Comparison of ENCODE assay signal across 19 cellular contexts in genomic region chr3:100988080-100988479, GRCh38. TPM values are rescaled to one million over a fixed set of nuclear protein-coding genes. Genes with fewer than 3 reads are reported as not detected.
"Had no signal": no experiment of that assay in that cellular context is flagged by ENCODE, and none has a peak within 500 bp of the region (broad histone marks: within the 10 kb centered on the region; RNA-seq: fewer than 3 reads in every experiment).

No MANE protein-coding gene starts in this region.

- H3K4me1 ChIP-seq: ascending aorta, colonic mucosa, parathyroid adenoma had no signal

- H3K9me3 ChIP-seq: ascending aorta, colonic mucosa, esophagus muscularis mucosa, neutrophil, stomach had no signal

- H3K4me3 ChIP-seq: ascending aorta, colonic mucosa, esophagus muscularis mucosa, stomach had no signal

- H3K27me3 ChIP-seq: ascending aorta, colonic mucosa, esophagus muscularis mucosa, stomach had no signal

- H3K36me3 ChIP-seq: ascending aorta, colonic mucosa, esophagus muscularis mucosa, neutrophil, stomach had no signal

- DNase-seq: activated CD4-positive, alpha-beta T cell treated with anti-CD3 and anti-CD28 coated beads, Interleukin-2, amount 50 U/mL, for 1 hour; activated CD4-positive, CD25-positive, alpha-beta regulatory T cell treated with anti-CD3 and anti-CD28 coated beads, Interleukin-2, amount 50 U/mL, for 72 hours; activated CD8-positive, alpha-beta memory T cell treated with anti-CD3 and anti-CD28 coated beads, Interleukin-2, amount 50 U/mL, for 48 hours; activated gamma-delta T cell; colonic mucosa; immature natural killer cell; mesendoderm; natural killer cell; stimulated activated CD4-positive, alpha-beta T cell treated with anti-CD3 and anti-CD28 coated beads, Interleukin-4, amount 100 ng/mL, for 24 hours; stomach; T-helper 17 cell had no signal

- ATAC-seq: natural killer cell; sciatic nerve; stimulated activated effector memory CD8-positive, alpha-beta T cell treated with anti-CD3 and anti-CD28 coated beads, Interleukin-12 subunit alpha, Interleukin-12 subunit beta, amount 100 ng/mL, for 72 hours; T-helper 17 cell had no signal

- H3K79me2 ChIP-seq: parathyroid adenoma had no signal

- H3K9ac ChIP-seq: parathyroid adenoma had no signal

- H3K27ac ChIP-seq: ascending aorta, colonic mucosa, neutrophil, parathyroid adenoma, VCaP had no signal

- FAIRE-seq: endometrium had no signal

- H2AFZ ChIP-seq: parathyroid adenoma had no signal

RNA-seq across cellular contexts. Expression of gene ABI3BP, which starts 5.1 kb away (rescaled TPM):
- total RNA-seq: natural killer cell, T-helper 17 cell had no signal
- polyA plus RNA-seq: immature natural killer cell had no signal
